9 cellular contexts compared by ENCODE assay signal in the genomic region with DNA sequence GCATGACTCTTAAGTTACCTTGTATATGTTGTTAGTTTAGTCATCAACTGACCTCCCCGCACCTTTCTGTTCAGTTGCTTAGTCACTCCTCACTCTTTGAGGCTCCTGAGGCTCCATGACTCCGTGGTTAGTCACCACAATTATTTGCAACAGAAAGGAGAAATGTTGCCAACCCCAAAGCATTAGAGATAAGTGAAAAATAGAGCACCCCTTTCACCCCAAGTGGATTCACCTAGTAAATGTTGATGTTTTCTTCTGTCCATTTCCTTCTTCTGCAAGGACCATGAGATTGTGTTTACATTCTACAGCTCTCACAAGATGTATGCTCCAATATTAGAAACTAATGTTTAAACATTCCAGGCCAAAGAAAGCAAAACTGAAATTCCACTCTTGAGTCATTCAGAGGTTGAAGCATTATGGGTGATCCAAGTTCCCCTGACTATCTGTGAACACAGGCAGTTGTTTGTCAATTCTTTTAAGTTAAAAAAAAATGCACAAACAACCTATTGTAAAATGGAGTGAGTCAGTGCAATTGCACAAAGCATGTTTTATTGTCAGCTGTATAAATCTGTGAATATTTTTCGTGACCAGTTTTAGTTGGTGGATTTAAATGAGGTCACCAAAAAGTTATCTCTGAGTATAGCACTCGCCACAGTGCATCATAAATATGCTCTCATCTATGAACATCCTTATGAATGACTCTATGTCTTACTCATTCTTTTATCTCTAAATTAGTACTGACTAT.
DNase-seq lines count a peak whose midpoint lies in the region; ATAC-seq, FAIRE-seq and TF ChIP-seq lines count a peak whose summit lies in the region.
"Had no signal": no experiment of that assay in that cellular context is flagged by ENCODE, and none has a peak within 500 bp of the region (broad histone marks: within the 10 kb centered on the region; RNA-seq: fewer than 3 reads in every experiment).

No MANE protein-coding gene starts in this region.

- TF ChIP-seq CTCF in kidney (IDR thresholded peaks at IDR 0.05; ENCODE audit: borderline replicate concordance, extremely low read depth, insufficient read depth), result no peak
- no peak for TF ChIP-seq CTCF in OCI-LY7 (conservative IDR thresholded peaks at IDR 0.05; ENCODE audit: low read length)

- H4K20me1 ChIP-seq in OCI-LY7 (ENCODE audit: insufficient read depth, low read length), result no peaks in the 10 kb centered on the region

- POLR2A ChIA-PET in OCI-LY7 (lab: Charles Lee), result interaction anchor here (0.6 kb wide), 1 partner anchor 138 kb away, joined by 3 read pairs; no protein-coding TSS in a partner anchor

- no peaks in the 10 kb centered on the region for H3K79me2 ChIP-seq in OCI-LY7 (ENCODE audit: insufficient read depth, low read depth, low read length)

- no peak overlapping the region for H3K27ac ChIP-seq in kidney (ENCODE audit: low read depth in 2 of 2, low read length in 2 of 2)
- no peak overlapping the region for H3K27ac ChIP-seq in OCI-LY7 (ENCODE audit: low read depth, low read length, poor library complexity, severe bottlenecking)
- H3K27ac ChIP-seq: neutrophil had no signal

- H3K9me3 ChIP-seq in kidney (ENCODE audit: control insufficient read depth in 1 of 2, low read length in 2 of 2) (no peaks in the 10 kb centered on the region), OCI-LY7 (ENCODE audit: low read length) (no peaks in the 10 kb centered on the region)
- H3K9me3 ChIP-seq: neutrophil had no signal

- intact Hi-C loops in kidney (cut with DNase I) (no loop called here), OCI-LY7 (cut with micrococcal nuclease; ENCODE audit: unreplicated experiment) (no loop called here)

- no peak for FAIRE-seq in kidney (lab: Jason Lieb, UNC)

- no TSS peak for BruUV-seq in OCI-LY7 (replicated peaks; lab: Mats Ljungman, UMichigan)

- H3K4me3 ChIP-seq in kidney (ENCODE audit: low read length in 2 of 2) (no peak overlapping the region), OCI-LY7 (ENCODE audit: low read depth, low read length, poor library complexity, severe bottlenecking) (no peak overlapping the region)

- H3K36me3 ChIP-seq in kidney (ENCODE audit: control insufficient read depth in 1 of 2, insufficient read depth in 2 of 2, low read length in 2 of 2) (no peaks in the 10 kb centered on the region), OCI-LY7 (ENCODE audit: insufficient read depth, low read length) (no peaks in the 10 kb centered on the region)
- H3K36me3 ChIP-seq: neutrophil had no signal

- H3K4me2 ChIP-seq in OCI-LY7 (ENCODE audit: low read length), result no peak overlapping the region

- H3K9ac ChIP-seq in kidney (ENCODE audit: low read length in 2 of 2), result no peak overlapping the region

- H2AFZ ChIP-seq in OCI-LY7 (ENCODE audit: low read length), result no peak overlapping the region

- no peaks in the 10 kb centered on the region for H3K9me2 ChIP-seq in OCI-LY7 (ENCODE audit: insufficient read depth, low read length)

- CTCF ChIA-PET in OCI-LY7 (lab: Charles Lee; ENCODE audit: unreplicated experiment), result no interaction called here

- ATAC-seq in GM19023 (IDR thresholded peaks at IDR 0.05; ENCODE audit: unreplicated experiment) (peak; percentile 73), HG03354 (IDR thresholded peaks at IDR 0.05; ENCODE audit: poor library complexity, severe bottlenecking, unreplicated experiment) (peak; percentile 78)
- ATAC-seq in stimulated activated naive CD8-positive, alpha-beta T cell treated with anti-CD3 and anti-CD28 coated beads, Interleukin-15, Interleukin-2, amounts not matched to agents 100 U/mL and 50 U/mL, for 24 hours, result no peak

- no peaks in the 10 kb centered on the region for H3K4me1 ChIP-seq in kidney (ENCODE audit: control insufficient read depth in 1 of 2, insufficient read depth in 1 of 2, low read depth in 1 of 2, low read length in 2 of 2)
- H3K4me1 ChIP-seq in OCI-LY7 (ENCODE audit: insufficient read depth, low read length, poor library complexity, severe bottlenecking), result no peaks in the 10 kb centered on the region

- DNase-seq in brain pericyte (ENCODE audit: low read depth, low spot score) (peak; percentile 18), non-pigmented ciliary epithelial cell (ENCODE audit: low read depth) (peak; percentile 88), kidney (no peak), OCI-LY7 (ENCODE audit: low spot score) (no peak)
- DNase-seq in stimulated activated naive CD8-positive, alpha-beta T cell treated with anti-CD3 and anti-CD28 coated beads, Interleukin-15, Interleukin-2, amounts not matched to agents 100 U/mL and 50 U/mL, for 24 hours, result no peak
- DNase-seq in NK-92 treated with Interleukin-12 subunit alpha and Interleukin-12 subunit beta, amount 100 ng/mL, for 24 hours (lab: John Stamatoyannopoulos, UW), result no peak

Comparison
In these comparisons a context has a peak if more than half of its experiments do, and no peak if none do; other contexts are left out.
1. DNase-seq: peak in brain pericyte (single experiment) and non-pigmented ciliary epithelial cell (single experiment); none in stimulated activated naive CD8-positive, alpha-beta T cell treated with anti-CD3 and anti-CD28 coated beads, Interleukin-15, Interleukin-2, amounts not matched to agents 100 U/mL and 50 U/mL, for 24 hours (single experiment), NK-92 treated with Interleukin-12 subunit alpha and Interleukin-12 subunit beta, amount 100 ng/mL, for 24 hours (single experiment), kidney (single experiment) and OCI-LY7 (single experiment).